In genomic region chr22:28917747-28918543, GRCh38 we compare ENCODE assay signal across 1 cellular context.
A peak's percentile ranks its signal among the peaks of the same experiment; 100 is the strongest.
TF ChIP-seq lines count a peak whose summit lies in the region.

No MANE protein-coding gene starts in this region.

TF ChIP-seq in HepG2, 621 proteins besides CTCF, POLR2A, EP300 and RAD21 (continued from another document and continues in another):
- peak; percentile 43; the same call in 1 of the 3 replicates for TF ChIP-seq MXI1 (IDR thresholded peaks at IDR 0.05; ENCODE audit: borderline replicate concordance, low read depth, low read length)
- no peak for TF ChIP-seq IRF1 (CRISPR knock-in tag; IDR thresholded peaks at IDR 0.05; ENCODE audit: low read depth)
- TF ChIP-seq PAX8 (CRISPR knock-in tag; IDR thresholded peaks at IDR 0.05; ENCODE audit: borderline replicate concordance), result no peak
- TF ChIP-seq NR2F2 (IDR thresholded peaks at IDR 0.05; ENCODE audit: borderline replicate concordance, low read depth), result peak; percentile 69
- TF ChIP-seq GMEB1 (CRISPR knock-in tag; IDR thresholded peaks at IDR 0.05; ENCODE audit: borderline replicate concordance), result peak; percentile 16; the same call in 1 of the 2 replicates
- TF ChIP-seq ZNF281 (CRISPR knock-in tag; IDR thresholded peaks at IDR 0.05; ENCODE audit: borderline replicate concordance), result peak; percentile 57; the same call in 1 of the 2 replicates
- no peak for TF ChIP-seq PHF20 (CRISPR knock-in tag; IDR thresholded peaks at IDR 0.05)
- TF ChIP-seq GATA4 (IDR thresholded peaks at IDR 0.05; ENCODE audit: borderline replicate concordance, low read depth), result peak; percentile 27; the same call in 1 of the 2 replicates
- TF ChIP-seq PATZ1 (CRISPR knock-in tag; IDR thresholded peaks at IDR 0.05), result peak; percentile 66; the same call in 1 of the 2 replicates
- TF ChIP-seq MEIS2 (CRISPR knock-in tag; IDR thresholded peaks at IDR 0.05), result peak; percentile 20; the same call in 1 of the 2 replicates
- peak; percentile 97 for TF ChIP-seq TFAP4 (IDR thresholded peaks at IDR 0.05; ENCODE audit: borderline replicate concordance, low read depth)
- TF ChIP-seq ZFY (CRISPR knock-in tag; IDR thresholded peaks at IDR 0.05), result peak; percentile 52
- TF ChIP-seq ZKSCAN8 (CRISPR knock-in tag; IDR thresholded peaks at IDR 0.05; ENCODE audit: borderline replicate concordance), result peak; percentile 43; the same call in 1 of the 2 replicates
- no peak for TF ChIP-seq ZNF253 (CRISPR knock-in tag; IDR thresholded peaks at IDR 0.05; ENCODE audit: borderline replicate concordance)
- peak; percentile 84 for TF ChIP-seq IKZF5 (CRISPR knock-in tag; IDR thresholded peaks at IDR 0.05)
- 0 out of 2 replicates have a peak, but pooled peaks have one; percentile 61 for TF ChIP-seq ZNF746 (CRISPR knock-in tag; IDR thresholded peaks at IDR 0.05)
- peak; percentile 38; the same call in 1 of the 2 replicates for TF ChIP-seq MED13 (CRISPR knock-in tag; IDR thresholded peaks at IDR 0.05)
- peak; percentile 36; the same call in 1 of the 2 replicates for TF ChIP-seq KDM6A (CRISPR knock-in tag; IDR thresholded peaks at IDR 0.05; ENCODE audit: low read depth)
- TF ChIP-seq ZNF652 (CRISPR knock-in tag; IDR thresholded peaks at IDR 0.05; ENCODE audit: borderline replicate concordance, low read depth), result peak; percentile 99
- peak; percentile 82 for TF ChIP-seq ZNF646 (CRISPR knock-in tag; IDR thresholded peaks at IDR 0.05)
- TF ChIP-seq SP5 (CRISPR knock-in tag; IDR thresholded peaks at IDR 0.05; ENCODE audit: borderline replicate concordance, low read depth), result peak; percentile 62; the same call in 1 of the 2 replicates
- 0 out of 2 replicates have a peak, but pooled peaks have one; percentile 19 for TF ChIP-seq ZKSCAN1 (IDR thresholded peaks at IDR 0.05; ENCODE audit: low read length)
- TF ChIP-seq ZNF772 (CRISPR knock-in tag; IDR thresholded peaks at IDR 0.05), result peak; percentile 31; the same call in 1 of the 2 replicates
- TF ChIP-seq PITX1 (CRISPR knock-in tag; IDR thresholded peaks at IDR 0.05), result peak; percentile 72
- TF ChIP-seq ZNF788 (CRISPR knock-in tag; IDR thresholded peaks at IDR 0.05; ENCODE audit: borderline replicate concordance), result peak; percentile 68; the same call in 1 of the 2 replicates
- TF ChIP-seq ZNF501 (CRISPR knock-in tag; IDR thresholded peaks at IDR 0.05), result peak; percentile 38
- peak; percentile 48 for TF ChIP-seq TBL1XR1 (IDR thresholded peaks at IDR 0.05; ENCODE audit: borderline replicate concordance, low read length, partially characterized antibody)
- no peak for TF ChIP-seq ZFP41 (CRISPR knock-in tag; IDR thresholded peaks at IDR 0.05; ENCODE audit: borderline replicate concordance)
- TF ChIP-seq ARNT2 (CRISPR knock-in tag; IDR thresholded peaks at IDR 0.05; ENCODE audit: low read depth), result peak; percentile 62
- TF ChIP-seq ERF (CRISPR knock-in tag; IDR thresholded peaks at IDR 0.05), result peak; percentile 19; the same call in 1 of the 2 replicates
- peak; percentile 76 for TF ChIP-seq MNT (IDR thresholded peaks at IDR 0.05)
- TF ChIP-seq ZFP91 (CRISPR knock-in tag; IDR thresholded peaks at IDR 0.05; ENCODE audit: borderline replicate concordance), result no peak; the same call in 1 of the 2 replicates
- 0 out of 2 replicates have a peak, but pooled peaks have one; percentile 50 for TF ChIP-seq ZNF24 (IDR thresholded peaks at IDR 0.05)
- TF ChIP-seq REL (CRISPR knock-in tag; conservative IDR thresholded peaks at IDR 0.05), result no peak
- peak; percentile 25; the same call in 1 of the 2 replicates for TF ChIP-seq ARHGAP35 (CRISPR knock-in tag; IDR thresholded peaks at IDR 0.05; ENCODE audit: borderline replicate concordance)
- TF ChIP-seq SOX6 (IDR thresholded peaks at IDR 0.05), result no peak
- TF ChIP-seq SOX6 (CRISPR knock-in tag; IDR thresholded peaks at IDR 0.05), result peak; percentile 80
- peak; percentile 64; the same call in 1 of the 2 replicates for TF ChIP-seq FOXK1 (CRISPR knock-in tag; IDR thresholded peaks at IDR 0.05; ENCODE audit: borderline replicate concordance, low read depth)
